8 cellular contexts compared by ENCODE assay signal in genomic region chr12:1936406-1937320, GRCh38. TPM values are rescaled to one million over a fixed set of nuclear protein-coding genes. Genes with fewer than 3 reads are reported as not detected.
DNase-seq lines count a peak whose midpoint lies in the region; ATAC-seq, FAIRE-seq and TF ChIP-seq lines count a peak whose summit lies in the region.

No MANE protein-coding gene starts in this region.

- WGBS in mesenchymal stem cell, result 94% methylated on average over 22 of the region's 25 CpGs

- peak; percentile 73 for ATAC-seq in Right ventricle myocardium inferior
- ATAC-seq in GM21360 (IDR thresholded peaks at IDR 0.05; ENCODE audit: unreplicated experiment), result no peak
- no peak for ATAC-seq in HG02588 (IDR thresholded peaks at IDR 0.05; ENCODE audit: unreplicated experiment)
- ATAC-seq in WTC11, result no peak

- no peaks in the 10 kb centered on the region for H3K9me3 Mint-ChIP-seq in WTC11

- H3K4me1 ChIP-seq in mesenchymal stem cell (ENCODE audit: control insufficient read depth, insufficient read depth, low read depth, low read length), result peaks cover 17% of the 10 kb centered on the region

- peaks cover 0 to 2% of the 10 kb centered on the region in 2 experiments for H3K27me3 ChIP-seq in mesenchymal stem cell (ENCODE audit: control insufficient read depth in 1 of 2, insufficient read depth in 1 of 2, low read length in 2 of 2)

- no peak overlapping the region for H2BK15ac ChIP-seq in mesenchymal stem cell (ENCODE audit: low read depth, poor library complexity, severe bottlenecking)

- H3K27me3 Mint-ChIP-seq in WTC11 (ENCODE audit: low read depth), result no peaks in the 10 kb centered on the region

- CTCF ChIA-PET in WTC11 (lab: Charles Lee), result no interaction called here

- DNase-seq in Right ventricle myocardium inferior (ENCODE audit: missing footprints), result no peak
- DNase-seq in cardiac septum (ENCODE audit: low spot score), result no peak
- DNase-seq in choroid plexus epithelial cell (ENCODE audit: low read depth), result peak; percentile 68
- peak; percentile 38 for DNase-seq in mesenchymal stem cell
- DNase-seq in HTR-8/SVneo (ENCODE audit: insufficient read length, low spot score), result no peak
- DNase-seq in WTC11 (ENCODE audit: low spot score), result no peak

- no peak overlapping the region for H3K18ac ChIP-seq in mesenchymal stem cell (ENCODE audit: low read depth in 1 of 2, low read length in 2 of 2)

- H3K14ac ChIP-seq in mesenchymal stem cell (ENCODE audit: low read length in 2 of 2), result no peak overlapping the region

- H2BK12ac ChIP-seq in mesenchymal stem cell (ENCODE audit: low read length in 2 of 2), result no peak overlapping the region

- H3K36me3 ChIP-seq in mesenchymal stem cell (ENCODE audit: control insufficient read depth in 1 of 2, insufficient read depth in 2 of 2, low read depth in 1 of 2, low read length in 2 of 2), result peaks cover 18 to 32% of the 10 kb centered on the region in 2 experiments

- H2BK5ac ChIP-seq in mesenchymal stem cell (ENCODE audit: low read depth, low read length, poor library complexity, severe bottlenecking), result no peak overlapping the region

- FAIRE-seq in HTR-8/SVneo (lab: Jason Lieb, UNC), result no peak

- TF ChIP-seq CTCF in choroid plexus epithelial cell (conservative IDR thresholded peaks at IDR 0.05; ENCODE audit: low read depth, low read length) (no peak), WTC11 (IDR thresholded peaks at IDR 0.05) (no peak)

- H2BK120ac ChIP-seq in mesenchymal stem cell (ENCODE audit: low read depth, low read length), result no peak overlapping the region

- H3K4me1 Mint-ChIP-seq in WTC11, result peaks cover 4% of the 10 kb centered on the region

- H3K9ac ChIP-seq in mesenchymal stem cell (ENCODE audit: low read length), result no peak overlapping the region

- H3K27ac Mint-ChIP-seq in WTC11, result no peak overlapping the region; the same call in 1 of the 2 replicates

- H2AK5ac ChIP-seq in mesenchymal stem cell (ENCODE audit: low read length, severe bottlenecking), result no peak overlapping the region

- H4K8ac ChIP-seq in mesenchymal stem cell (ENCODE audit: low read length), result peak overlapping the region; percentile 55

- intact Hi-C loops in Right ventricle myocardium inferior (cut with DNase I), result loop anchor here (5.0 kb wide), 2 partner anchors 284 to 304 kb away; no protein-coding TSS in a partner anchor
- intact Hi-C loops in cardiac septum (cut with DNase I), result loop anchor here (5.0 kb wide), 2 partner anchors 284 to 304 kb away; no protein-coding TSS in a partner anchor

- H3K4me3 Mint-ChIP-seq in WTC11, result no peak overlapping the region

- H3K79me1 ChIP-seq in mesenchymal stem cell (replicated peaks; ENCODE audit: low read length, poor library complexity, severe bottlenecking), result peaks cover 6% of the 10 kb centered on the region

- no peak overlapping the region for H3K23ac ChIP-seq in mesenchymal stem cell (ENCODE audit: low read length in 2 of 2)

- H3K4ac ChIP-seq in mesenchymal stem cell (ENCODE audit: low read depth in 1 of 2, low read length in 2 of 2), result no peak overlapping the region

- no peaks in the 10 kb centered on the region for H3K9me3 ChIP-seq in mesenchymal stem cell (ENCODE audit: control insufficient read depth, low read length)

- H4K91ac ChIP-seq in mesenchymal stem cell (ENCODE audit: low read length), result peak overlapping the region; percentile 37

- POLR2A ChIA-PET in WTC11 (lab: Charles Lee), result no interaction called here

- no peak overlapping the region for H2AFZ ChIP-seq in mesenchymal stem cell (ENCODE audit: low read depth, low read length)

- no peak overlapping the region for H3K4me2 ChIP-seq in mesenchymal stem cell (ENCODE audit: low read length, poor library complexity, severe bottlenecking)

- H3K36me3 Mint-ChIP-seq in WTC11, result peaks cover 6% of the 10 kb centered on the region

- H3K4me3 ChIP-seq in choroid plexus epithelial cell (ENCODE audit: low read depth, low read length) (no peak overlapping the region), mesenchymal stem cell (ENCODE audit: insufficient read depth in 1 of 2, low read depth in 1 of 2, low read length in 2 of 2) (no peak overlapping the region)

- H3K27ac ChIP-seq in mesenchymal stem cell (ENCODE audit: low read length, poor library complexity, severe bottlenecking), result no peak overlapping the region

TF ChIP-seq in WTC11, 78 proteins besides CTCF, POLR2A, EP300 and RAD21 (continues in another document):
- TF ChIP-seq, protein P1, sequence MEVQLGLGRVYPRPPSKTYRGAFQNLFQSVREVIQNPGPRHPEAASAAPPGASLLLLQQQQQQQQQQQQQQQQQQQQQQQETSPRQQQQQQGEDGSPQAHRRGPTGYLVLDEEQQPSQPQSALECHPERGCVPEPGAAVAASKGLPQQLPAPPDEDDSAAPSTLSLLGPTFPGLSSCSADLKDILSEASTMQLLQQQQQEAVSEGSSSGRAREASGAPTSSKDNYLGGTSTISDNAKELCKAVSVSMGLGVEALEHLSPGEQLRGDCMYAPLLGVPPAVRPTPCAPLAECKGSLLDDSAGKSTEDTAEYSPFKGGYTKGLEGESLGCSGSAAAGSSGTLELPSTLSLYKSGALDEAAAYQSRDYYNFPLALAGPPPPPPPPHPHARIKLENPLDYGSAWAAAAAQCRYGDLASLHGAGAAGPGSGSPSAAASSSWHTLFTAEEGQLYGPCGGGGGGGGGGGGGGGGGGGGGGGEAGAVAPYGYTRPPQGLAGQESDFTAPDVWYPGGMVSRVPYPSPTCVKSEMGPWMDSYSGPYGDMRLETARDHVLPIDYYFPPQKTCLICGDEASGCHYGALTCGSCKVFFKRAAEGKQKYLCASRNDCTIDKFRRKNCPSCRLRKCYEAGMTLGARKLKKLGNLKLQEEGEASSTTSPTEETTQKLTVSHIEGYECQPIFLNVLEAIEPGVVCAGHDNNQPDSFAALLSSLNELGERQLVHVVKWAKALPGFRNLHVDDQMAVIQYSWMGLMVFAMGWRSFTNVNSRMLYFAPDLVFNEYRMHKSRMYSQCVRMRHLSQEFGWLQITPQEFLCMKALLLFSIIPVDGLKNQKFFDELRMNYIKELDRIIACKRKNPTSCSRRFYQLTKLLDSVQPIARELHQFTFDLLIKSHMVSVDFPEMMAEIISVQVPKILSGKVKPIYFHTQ (CRISPR knock-in tag; IDR thresholded peaks at IDR 0.05), result no peak
- TF ChIP-seq USF2 (CRISPR knock-in tag; IDR thresholded peaks at IDR 0.05) (no peak), SMAD4 (CRISPR knock-in tag; IDR thresholded peaks at IDR 0.05) (no peak), ZNF232 (CRISPR knock-in tag; IDR thresholded peaks at IDR 0.05) (no peak), TEAD4 (CRISPR knock-in tag; IDR thresholded peaks at IDR 0.05) (no peak), ETV6 (CRISPR knock-in tag; IDR thresholded peaks at IDR 0.05) (no peak), CREB1 (CRISPR knock-in tag; IDR thresholded peaks at IDR 0.05) (no peak), NR1H2 (CRISPR knock-in tag; IDR thresholded peaks at IDR 0.05) (no peak), PRDM15 (CRISPR knock-in tag; IDR thresholded peaks at IDR 0.05) (no peak), SMAD3 (CRISPR knock-in tag; IDR thresholded peaks at IDR 0.05; ENCODE audit: borderline replicate concordance) (no peak)
- TF ChIP-seq, protein P2, sequence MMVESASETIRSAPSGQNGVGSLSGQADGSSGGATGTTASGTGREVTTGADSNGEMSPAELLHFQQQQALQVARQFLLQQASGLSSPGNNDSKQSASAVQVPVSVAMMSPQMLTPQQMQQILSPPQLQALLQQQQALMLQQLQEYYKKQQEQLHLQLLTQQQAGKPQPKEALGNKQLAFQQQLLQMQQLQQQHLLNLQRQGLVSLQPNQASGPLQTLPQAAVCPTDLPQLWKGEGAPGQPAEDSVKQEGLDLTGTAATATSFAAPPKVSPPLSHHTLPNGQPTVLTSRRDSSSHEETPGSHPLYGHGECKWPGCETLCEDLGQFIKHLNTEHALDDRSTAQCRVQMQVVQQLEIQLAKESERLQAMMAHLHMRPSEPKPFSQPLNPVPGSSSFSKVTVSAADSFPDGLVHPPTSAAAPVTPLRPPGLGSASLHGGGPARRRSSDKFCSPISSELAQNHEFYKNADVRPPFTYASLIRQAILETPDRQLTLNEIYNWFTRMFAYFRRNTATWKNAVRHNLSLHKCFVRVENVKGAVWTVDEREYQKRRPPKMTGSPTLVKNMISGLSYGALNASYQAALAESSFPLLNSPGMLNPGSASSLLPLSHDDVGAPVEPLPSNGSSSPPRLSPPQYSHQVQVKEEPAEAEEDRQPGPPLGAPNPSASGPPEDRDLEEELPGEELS (CRISPR knock-in tag; IDR thresholded peaks at IDR 0.05), result no peak

RNA-seq across cellular contexts. Expression of gene CACNA2D4, which starts 18.2 kb away (rescaled TPM):
- total RNA-seq in Right ventricle myocardium inferior (1.1 TPM), cardiac septum (0.89 TPM), WTC11 (2021) (0.04 to 0.46 TPM (median 0.25 TPM) in 3 replicates)
- 11.9 TPM for polyA plus RNA-seq in mesenchymal stem cell (2013, experiment 1 of 2)
- 11.4 TPM for polyA plus RNA-seq in mesenchymal stem cell (2013, experiment 2 of 2)

Comparison
In these comparisons a context has a peak if more than half of its experiments do, and no peak if none do; other contexts are left out.
1. DNase-seq: peak in choroid plexus epithelial cell (single experiment) and mesenchymal stem cell (single experiment); none in Right ventricle myocardium inferior (single experiment), cardiac septum (single experiment), HTR-8/SVneo (single experiment) and WTC11 (single experiment).